Comparison of ENCODE assay signal across 23 cellular contexts in the genomic region with DNA sequence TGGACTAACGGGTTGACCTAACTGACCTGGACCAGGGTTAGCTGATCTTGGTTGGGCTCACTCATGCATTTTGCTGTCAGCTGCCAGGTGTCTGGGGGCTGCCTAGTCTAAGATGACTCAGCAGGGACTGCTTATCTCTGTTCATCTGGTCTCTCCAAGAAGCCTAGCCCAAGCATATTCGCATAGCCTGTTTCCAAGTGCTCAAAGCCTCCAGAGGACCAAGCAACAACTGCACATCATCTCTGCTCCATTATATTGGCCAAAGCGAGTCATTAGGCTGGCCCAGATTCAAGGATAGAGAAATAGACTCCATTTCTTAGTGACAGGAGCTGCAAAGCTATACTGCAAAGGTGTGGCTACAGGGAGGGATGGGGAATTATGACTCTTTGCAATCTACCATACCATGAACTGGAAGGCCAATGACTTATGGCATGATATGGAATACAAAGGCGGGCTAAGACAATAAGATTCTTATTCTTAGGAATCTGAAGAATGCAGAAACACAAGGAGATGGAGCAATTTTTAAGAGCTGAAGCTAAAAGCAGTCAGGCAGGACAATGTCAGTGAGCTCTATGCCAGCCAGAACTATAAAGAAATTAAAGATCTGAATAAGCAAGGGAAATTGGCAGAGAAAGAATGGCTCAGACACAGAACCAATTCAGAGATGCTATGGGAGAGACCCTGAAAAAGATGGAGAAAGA.
DNase-seq lines count a peak whose midpoint lies in the region; ATAC-seq and TF ChIP-seq lines count a peak whose summit lies in the region.
"Had no signal": no experiment of that assay in that cellular context is flagged by ENCODE, and none has a peak within 500 bp of the region (broad histone marks: within the 10 kb centered on the region; RNA-seq: fewer than 3 reads in every experiment).

No MANE protein-coding gene starts in this region.

- H3K9me3 Mint-ChIP-seq in GM23338 = peaks cover 11% of the 10 kb centered on the region
- H3K9me3 Mint-ChIP-seq in CD4-positive, alpha-beta memory T cell = peaks cover 0 to 13% (median 3%) of the 10 kb centered on the region in 8 donors

- no peak overlapping the region for H2BK5ac ChIP-seq in mesendoderm (ENCODE audit: low read length)

- H2AK5ac ChIP-seq in mesendoderm (ENCODE audit: low read length) = no peak overlapping the region

- H3K56ac ChIP-seq in mesendoderm (ENCODE audit: low read length) = no peak overlapping the region

- no peaks in the 10 kb centered on the region for H3K79me1 ChIP-seq in mesendoderm (ENCODE audit: low read length)

- H3K36me3 Mint-ChIP-seq in GM23338 (ENCODE audit: low read depth) (no peaks in the 10 kb centered on the region), T-helper 17 cell (ENCODE audit: low read depth) (no peaks in the 10 kb centered on the region)
- no peaks in the 10 kb centered on the region for H3K36me3 Mint-ChIP-seq in CD4-positive, alpha-beta memory T cell
- H3K36me3 Mint-ChIP-seq: activated naive CD4-positive, alpha-beta T cell treated with anti-CD3 and anti-CD28 coated beads, Interleukin-2, amount 10 ng/mL, durations not matched to agents 7 days and 5 days; stimulated activated memory B cell treated with anti-CD40 and anti-IgM and Interleukin-4, amounts not matched to agents 10 μg/mL and 1 μg/mL and 100 μg/mL, for 72 hours had no signal

- H3K9me2 ChIP-seq in GM23338 (ENCODE audit: insufficient read depth) = no peaks in the 10 kb centered on the region
- H3K9me2 ChIP-seq: SK-N-SH had no signal

- no CpG with 5 or more reads among the region's 4 CpGs for WGBS in mesendoderm (ENCODE audit: extremely low coverage, insufficient coverage, low lambda C conversion rate)

- H4K5ac ChIP-seq in mesendoderm (ENCODE audit: low read length) = no peak overlapping the region

- H3K79me2 ChIP-seq in GM23338 (replicated peaks; ENCODE audit: insufficient read depth) (no peaks in the 10 kb centered on the region), mesendoderm (ENCODE audit: control insufficient read depth, insufficient read depth, low read length) (no peaks in the 10 kb centered on the region)

- no peak for TF ChIP-seq CTCF in GM23338 (conservative IDR thresholded peaks at IDR 0.05; ENCODE audit: low read depth in 2 of 2)

- no peak overlapping the region for H3K9ac ChIP-seq in mesendoderm (ENCODE audit: low read length)
- H3K9ac ChIP-seq: SK-N-SH had no signal

- H3K27me3 ChIP-seq in GM23338 (ENCODE audit: insufficient read depth) (no peaks in the 10 kb centered on the region), mesendoderm (ENCODE audit: insufficient read depth, low read length, poor library complexity) (no peaks in the 10 kb centered on the region)
- H3K27me3 ChIP-seq in CD4-positive, alpha-beta memory T cell (ENCODE audit: insufficient read depth, low read length) = no peaks in the 10 kb centered on the region
- H3K27me3 ChIP-seq: ascending aorta, Peyer's patch had no signal

- H3K4me3 ChIP-seq in GM23338 = no peak overlapping the region
- H3K4me3 ChIP-seq in mesendoderm (ENCODE audit: low read length) = no peak overlapping the region
- no peak overlapping the region for H3K4me3 ChIP-seq in CD4-positive, alpha-beta memory T cell (ENCODE audit: low read length in 2 of 2)
- H3K4me3 ChIP-seq: ascending aorta, K562, left ventricle myocardium inferior, Peyer's patch had no signal

- H3K4me1 ChIP-seq in GM23338 (ENCODE audit: insufficient read depth) (no peaks in the 10 kb centered on the region), mesendoderm (ENCODE audit: control insufficient read depth, low read depth, low read length) (no peaks in the 10 kb centered on the region)
- H3K4me1 ChIP-seq in CD4-positive, alpha-beta memory T cell (ENCODE audit: insufficient read depth, low read length) = no peaks in the 10 kb centered on the region
- H3K4me1 ChIP-seq: ascending aorta, left ventricle myocardium inferior, Peyer's patch had no signal

- H3K4me1 Mint-ChIP-seq in GM23338 = no peaks in the 10 kb centered on the region
- H3K4me1 Mint-ChIP-seq in CD4-positive, alpha-beta memory T cell = no peaks in the 10 kb centered on the region
- no peaks in the 10 kb centered on the region for H3K4me1 Mint-ChIP-seq in T-helper 17 cell
- H3K4me1 Mint-ChIP-seq: activated naive CD4-positive, alpha-beta T cell treated with anti-CD3 and anti-CD28 coated beads, Interleukin-2, amount 10 ng/mL, durations not matched to agents 7 days and 5 days; stimulated activated memory B cell treated with anti-CD40 and anti-IgM and Interleukin-4, amounts not matched to agents 10 μg/mL and 1 μg/mL and 100 μg/mL, for 72 hours had no signal

- H3K4me3 Mint-ChIP-seq in GM23338 (no peak overlapping the region), T-helper 17 cell (no peak overlapping the region)
- H3K4me3 Mint-ChIP-seq in CD4-positive, alpha-beta memory T cell = no peak overlapping the region
- H3K4me3 Mint-ChIP-seq: activated CD8-positive, alpha-beta T cell treated with anti-CD3 and anti-CD28 coated beads, Interleukin-2, amount 10 ng/mL, durations not matched to agents 7 days and 5 days; activated naive CD4-positive, alpha-beta T cell treated with anti-CD3 and anti-CD28 coated beads, Interleukin-2, amount 10 ng/mL, durations not matched to agents 7 days and 5 days; activated T-cell treated with anti-CD3 and anti-CD28 coated beads, Interleukin-2, amount 50 U/mL, for 4 hours; nephron progenitor cell; stimulated activated memory B cell treated with anti-CD40 and anti-IgM and Interleukin-4, amounts not matched to agents 10 μg/mL and 1 μg/mL and 100 μg/mL, for 72 hours had no signal

- POLR2A ChIA-PET in CD4-positive, alpha-beta memory T cell (lab: Charles Lee; ENCODE audit: partially characterized antibody) = no interaction called here

- no peak overlapping the region for H3K23ac ChIP-seq in mesendoderm (ENCODE audit: low read length)

- no peaks in the 10 kb centered on the region for H3K9me3 ChIP-seq in CD4-positive, alpha-beta memory T cell (ENCODE audit: control insufficient read depth in 1 of 2, low read length in 2 of 2)
- no peaks in the 10 kb centered on the region for H3K9me3 ChIP-seq in T-helper 17 cell (ENCODE audit: control insufficient read depth, low read length, poor library complexity, severe bottlenecking)
- H3K9me3 ChIP-seq: ascending aorta, Peyer's patch, SK-N-SH had no signal

- no peak for DNase-seq in GM23338 (ENCODE audit: low spot score)
- DNase-seq in NCI-H226 = peak; percentile 75
- DNase-seq in astrocyte of the hippocampus (ENCODE audit: low read depth, low spot score) = peak; percentile 6
- peak; percentile 62 for DNase-seq in mesendoderm
- DNase-seq in CD4-positive, alpha-beta memory T cell = no peak
- no peak for DNase-seq in T-helper 17 cell
- DNase-seq: activated CD8-positive, alpha-beta T cell treated with anti-CD3 and anti-CD28 coated beads, Interleukin-2, amount 10 ng/mL, durations not matched to agents 7 days and 5 days; activated naive CD4-positive, alpha-beta T cell treated with anti-CD3 and anti-CD28 coated beads, Interleukin-2, amount 10 ng/mL, durations not matched to agents 7 days and 5 days; activated T-cell treated with anti-CD3 and anti-CD28 coated beads, Interleukin-2, amount 50 U/mL, for 4 hours; AML-193; effector memory CD4-positive, alpha-beta T cell; head of caudate nucleus; left ventricle myocardium inferior; NCI-H1694 treated with DMSO at 0.1 percent for 48 hours; NCI-H2227 treated with DMSO at 0.1 percent for 48 hours; nephron progenitor cell; Peyer's patch; SK-N-SH had no signal

- no peak for ATAC-seq in GM23338
- no peak for ATAC-seq in T-helper 17 cell
- ATAC-seq in GM18867 (IDR thresholded peaks at IDR 0.05; ENCODE audit: unreplicated experiment) = no peak
- ATAC-seq: activated CD4-positive, CD25-positive, alpha-beta regulatory T cell treated with anti-CD3 and anti-CD28 coated beads, Interleukin-2, amount 50 U/mL, for 24 hours; activated CD8-positive, alpha-beta T cell treated with anti-CD3 and anti-CD28 coated beads, Interleukin-2, amount 10 ng/mL, durations not matched to agents 7 days and 5 days; activated T-cell treated with anti-CD3 and anti-CD28 coated beads, Interleukin-2, amount 50 U/mL, for 4 hours; K562; stimulated activated memory B cell treated with anti-CD40 and anti-IgM and Interleukin-4, amounts not matched to agents 10 μg/mL and 1 μg/mL and 100 μg/mL, for 72 hours had no signal

- H3K4ac ChIP-seq in mesendoderm (ENCODE audit: low read depth, low read length) = no peak overlapping the region

- H3K27me3 Mint-ChIP-seq in GM23338 (ENCODE audit: insufficient read depth, low read depth, poor library complexity) (no peaks in the 10 kb centered on the region), T-helper 17 cell (no peaks in the 10 kb centered on the region)
- H3K27me3 Mint-ChIP-seq in CD4-positive, alpha-beta memory T cell = no peaks in the 10 kb centered on the region
- H3K27me3 Mint-ChIP-seq: activated naive CD4-positive, alpha-beta T cell treated with anti-CD3 and anti-CD28 coated beads, Interleukin-2, amount 10 ng/mL, durations not matched to agents 7 days and 5 days; stimulated activated memory B cell treated with anti-CD40 and anti-IgM and Interleukin-4, amounts not matched to agents 10 μg/mL and 1 μg/mL and 100 μg/mL, for 72 hours had no signal

- H3F3A ChIP-seq in GM23338 (replicated peaks; ENCODE audit: low read depth) = no peaks in the 10 kb centered on the region

- H2BK15ac ChIP-seq in mesendoderm (replicated peaks; ENCODE audit: low read depth) = no peak overlapping the region

- intact Hi-C loops in CD4-positive, alpha-beta memory T cell (cut with micrococcal nuclease) = no loop called here

- H2BK120ac ChIP-seq in mesendoderm (ENCODE audit: low read depth, low read length) = no peak overlapping the region

- 0 out of 2 replicates have a peak overlapping the region, but pooled peaks have one; percentile 3 for H3K27ac Mint-ChIP-seq in GM23338
- H3K27ac Mint-ChIP-seq in CD4-positive, alpha-beta memory T cell = no peak overlapping the region
- H3K27ac Mint-ChIP-seq in T-helper 17 cell = no peak overlapping the region
- H3K27ac Mint-ChIP-seq: activated CD8-positive, alpha-beta T cell treated with anti-CD3 and anti-CD28 coated beads, Interleukin-2, amount 10 ng/mL, durations not matched to agents 7 days and 5 days; activated naive CD4-positive, alpha-beta T cell treated with anti-CD3 and anti-CD28 coated beads, Interleukin-2, amount 10 ng/mL, durations not matched to agents 7 days and 5 days; nephron progenitor cell; stimulated activated memory B cell treated with anti-CD40 and anti-IgM and Interleukin-4, amounts not matched to agents 10 μg/mL and 1 μg/mL and 100 μg/mL, for 72 hours had no signal

- no peak overlapping the region for H3K27ac ChIP-seq in GM23338 (ENCODE audit: low read depth)
- no peak overlapping the region for H3K27ac ChIP-seq in mesendoderm (ENCODE audit: low read depth, low read length)
- no peak overlapping the region for H3K27ac ChIP-seq in CD4-positive, alpha-beta memory T cell (ENCODE audit: low read depth, low read length)
- H3K27ac ChIP-seq: ascending aorta, left ventricle myocardium inferior, Peyer's patch had no signal

- H4K20me1 ChIP-seq in GM23338 (replicated peaks; ENCODE audit: insufficient read depth) = no peaks in the 10 kb centered on the region

- no peak overlapping the region for H2AFZ ChIP-seq in GM23338

- CTCF ChIA-PET in CD4-positive, alpha-beta memory T cell (lab: Charles Lee; ENCODE audit: partially characterized antibody) = no interaction called here

- no peak overlapping the region for H4K8ac ChIP-seq in mesendoderm (ENCODE audit: low read depth, low read length)

- no peak overlapping the region for H3K4me2 ChIP-seq in GM23338
- no peak overlapping the region for H3K4me2 ChIP-seq in mesendoderm (ENCODE audit: low read length)
- H3K4me2 ChIP-seq: SK-N-SH had no signal

- H3K36me3 ChIP-seq in GM23338 (ENCODE audit: insufficient read depth) (no peaks in the 10 kb centered on the region), mesendoderm (ENCODE audit: control insufficient read depth, insufficient read depth, low read length) (no peaks in the 10 kb centered on the region)
- no peaks in the 10 kb centered on the region for H3K36me3 ChIP-seq in CD4-positive, alpha-beta memory T cell (ENCODE audit: insufficient read depth, low read length)
- H3K36me3 ChIP-seq: ascending aorta, left ventricle myocardium inferior, Peyer's patch had no signal

- H3K18ac ChIP-seq in mesendoderm (ENCODE audit: low read length) = no peak overlapping the region

Comparison
In these comparisons a context has a peak if more than half of its experiments do, and no peak if none do; other contexts are left out.
1. DNase-seq: peak in NCI-H226 (single experiment), astrocyte of the hippocampus (single experiment) and mesendoderm (single experiment); none in GM23338 (single experiment), CD4-positive, alpha-beta memory T cell (0 of 5) and T-helper 17 cell (0 of 3).